In the genomic region with DNA sequence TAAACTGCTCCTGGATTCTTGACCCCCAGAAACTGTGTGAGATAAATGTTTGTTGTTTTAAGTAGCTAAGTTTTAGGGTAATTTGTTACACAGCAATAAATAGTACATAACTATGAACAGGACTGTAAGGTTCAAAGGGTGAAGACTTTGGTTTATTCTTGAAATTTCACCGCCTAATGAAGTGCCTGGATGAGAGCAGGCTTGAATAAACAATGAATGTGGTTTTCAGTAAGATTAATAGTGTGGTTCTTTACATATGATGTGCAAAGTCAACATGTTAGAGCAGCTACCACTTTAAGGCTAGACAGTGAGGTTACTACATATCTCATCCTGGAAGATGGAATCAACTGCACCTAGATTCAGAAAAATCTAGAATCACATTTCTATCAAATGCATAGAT, we compare ENCODE assay signal across 23 cellular contexts.
A peak's percentile ranks its signal among the peaks of the same experiment; 100 is the strongest.
DNase-seq lines count a peak whose midpoint lies in the region; ATAC-seq and TF ChIP-seq lines count a peak whose summit lies in the region.
"Had no signal": no experiment of that assay in that cellular context is flagged by ENCODE, and none has a peak within 500 bp of the region (broad histone marks: within the 10 kb centered on the region; RNA-seq: fewer than 3 reads in every experiment).

No MANE protein-coding gene starts in this region.

- in situ Hi-C loops in ACHN (cut with HindIII; ENCODE audit: low pct_ligation_motif_present, low pct_unique_long_range_greater_than_20kb, low sequenced_read_pairs) = no loop called here

- H3K9me3 ChIP-seq in RWPE2 (ENCODE audit: severe bottlenecking) = no peaks in the 10 kb centered on the region
- H3K9me3 ChIP-seq: gastrocnemius medialis, lower lobe of right lung, spleen, tibial artery had no signal

- peak overlapping the region; percentile 66 for H3K4me3 Mint-ChIP-seq in HFFc6
- H3K4me3 Mint-ChIP-seq in glutamatergic neuron (ENCODE audit: unreplicated experiment) = peak overlapping the region; percentile 39
- H3K4me3 Mint-ChIP-seq: activated CD8-positive, alpha-beta memory T cell treated with anti-CD3 and anti-CD28 coated beads, Interleukin-2, amount 10 ng/mL, durations not matched to agents 7 days and 5 days; stimulated activated naive CD8-positive, alpha-beta T cell treated with anti-CD3 and anti-CD28 coated beads, Interleukin-15, Interleukin-2, amounts not matched to agents 100 ng/mL and 50 ng/mL, for 24 hours; T-helper 1 cell treated with Interleukin-12 subunit alpha and Interleukin-12 subunit beta and Interleukin-4 antibody, amounts not matched to agents 30 μg/mL and 1 μg/mL, for 36 hours had no signal

- H3K27ac Mint-ChIP-seq in HFFc6 = peak overlapping the region; percentile 88
- H3K27ac Mint-ChIP-seq in glutamatergic neuron (ENCODE audit: unreplicated experiment) = no peak overlapping the region
- H3K27ac Mint-ChIP-seq: activated CD8-positive, alpha-beta memory T cell treated with anti-CD3 and anti-CD28 coated beads, Interleukin-2, amount 10 ng/mL, durations not matched to agents 7 days and 5 days; stimulated activated naive CD8-positive, alpha-beta T cell treated with anti-CD3 and anti-CD28 coated beads, Interleukin-15, Interleukin-2, amounts not matched to agents 100 ng/mL and 50 ng/mL, for 24 hours; T-helper 1 cell treated with Interleukin-12 subunit alpha and Interleukin-12 subunit beta and Interleukin-4 antibody, amounts not matched to agents 30 μg/mL and 1 μg/mL, for 36 hours had no signal

- peaks cover 47% of the 10 kb centered on the region for H3K4me1 Mint-ChIP-seq in HFFc6 (ENCODE audit: low read depth)
- H3K4me1 Mint-ChIP-seq in glutamatergic neuron (ENCODE audit: low read depth, unreplicated experiment) = peaks cover 18% of the 10 kb centered on the region

- no peak overlapping the region for H3K4me3 ChIP-seq in ACC112 (ENCODE audit: low read depth, low read length)
- H3K4me3 ChIP-seq in RWPE2 (ENCODE audit: severe bottlenecking) = no peak overlapping the region
- H3K4me3 ChIP-seq: gastrocnemius medialis, lower lobe of right lung, spleen, tibial artery had no signal

- H3K27me3 Mint-ChIP-seq in HFFc6 (ENCODE audit: insufficient read depth) (no peaks in the 10 kb centered on the region), glutamatergic neuron (ENCODE audit: unreplicated experiment) (peaks cover 7% of the 10 kb centered on the region)
- H3K27me3 Mint-ChIP-seq: activated CD8-positive, alpha-beta memory T cell treated with anti-CD3 and anti-CD28 coated beads, Interleukin-2, amount 10 ng/mL, durations not matched to agents 7 days and 5 days; stimulated activated naive CD8-positive, alpha-beta T cell treated with anti-CD3 and anti-CD28 coated beads, Interleukin-15, Interleukin-2, amounts not matched to agents 100 ng/mL and 50 ng/mL, for 24 hours had no signal

- H3K36me3 Mint-ChIP-seq in HFFc6 (ENCODE audit: low read depth) (no peaks in the 10 kb centered on the region), glutamatergic neuron (ENCODE audit: unreplicated experiment) (no peaks in the 10 kb centered on the region)
- H3K36me3 Mint-ChIP-seq: activated CD8-positive, alpha-beta memory T cell treated with anti-CD3 and anti-CD28 coated beads, Interleukin-2, amount 10 ng/mL, durations not matched to agents 7 days and 5 days had no signal

- H3K27me3 ChIP-seq in ACC112 (ENCODE audit: insufficient read depth, low read length) (no peaks in the 10 kb centered on the region), RWPE2 (ENCODE audit: insufficient read depth, poor library complexity, severe bottlenecking) (no peaks in the 10 kb centered on the region)
- H3K27me3 ChIP-seq: gastrocnemius medialis, spleen, tibial artery had no signal

- H3K27ac ChIP-seq in ACC112 (ENCODE audit: low read depth, low read length) (peak overlapping the region; percentile 66), RWPE2 (ENCODE audit: poor library complexity, severe bottlenecking) (peak overlapping the region; percentile 58)
- H3K27ac ChIP-seq: gastrocnemius medialis, lower lobe of right lung, spleen, tibial artery had no signal

- H3K4me1 ChIP-seq in ACC112 (ENCODE audit: control insufficient read depth, insufficient read depth, low read length, unreplicated experiment) = peaks cover 26% of the 10 kb centered on the region
- H3K4me1 ChIP-seq in RWPE2 (ENCODE audit: insufficient read depth, poor library complexity, severe bottlenecking) = peaks cover 19% of the 10 kb centered on the region
- H3K4me1 ChIP-seq: gastrocnemius medialis, spleen had no signal

- H3K36me3 ChIP-seq in ACC112 (ENCODE audit: insufficient read depth, low read length) = no peaks in the 10 kb centered on the region
- H3K36me3 ChIP-seq in RWPE2 (ENCODE audit: low read depth) = no peaks in the 10 kb centered on the region
- H3K36me3 ChIP-seq: gastrocnemius medialis, lower lobe of right lung, spleen, tibial artery had no signal

- no peak for TF ChIP-seq CTCF in HFFc6 (IDR thresholded peaks at IDR 0.05)
- no peak for TF ChIP-seq CTCF in RWPE2 (IDR thresholded peaks at IDR 0.05; ENCODE audit: poor library complexity, severe bottlenecking)
- TF ChIP-seq CTCF in glutamatergic neuron (IDR thresholded peaks at IDR 0.05; ENCODE audit: partially characterized antibody, unreplicated experiment) = no peak

- no peaks in the 10 kb centered on the region for H3K9me3 Mint-ChIP-seq in HFFc6
- peaks cover 4% of the 10 kb centered on the region for H3K9me3 Mint-ChIP-seq in glutamatergic neuron (ENCODE audit: unreplicated experiment)
- H3K9me3 Mint-ChIP-seq: stimulated activated naive CD8-positive, alpha-beta T cell treated with anti-CD3 and anti-CD28 coated beads, Interleukin-15, Interleukin-2, amounts not matched to agents 100 ng/mL and 50 ng/mL, for 24 hours had no signal

- H3K79me2 ChIP-seq in ACC112 (ENCODE audit: control insufficient read depth, insufficient read depth, low read length, unreplicated experiment) = no peaks in the 10 kb centered on the region

- ATAC-seq in RWPE2 (ENCODE audit: low read depth) = no peak
- no peak for ATAC-seq in HG02798 (IDR thresholded peaks at IDR 0.05; ENCODE audit: poor library complexity, unreplicated experiment)
- ATAC-seq in HG02571 (IDR thresholded peaks at IDR 0.05; ENCODE audit: unreplicated experiment) = no peak
- ATAC-seq: activated CD8-positive, alpha-beta memory T cell treated with anti-CD3 and anti-CD28 coated beads, Interleukin-2, amount 10 ng/mL, durations not matched to agents 7 days and 5 days; gastrocnemius medialis; lower lobe of right lung had no signal

- TF ChIP-seq POLR2A in erythroblast (IDR thresholded peaks at IDR 0.05; ENCODE audit: low read length) = no peak

- H2AFZ ChIP-seq in ACC112 (ENCODE audit: low read length, unreplicated experiment) = no peak overlapping the region

- DNase-seq in HFFc6 (peak; percentile 40), RWPE2 (ENCODE audit: low spot score) (no peak), glutamatergic neuron (no peak), ACHN (no peak), erythroblast (lab: John Stamatoyannopoulos, UW) (no peak)
- DNase-seq: activated CD4-positive, alpha-beta T cell treated with anti-CD3 and anti-CD28 coated beads for 4 hours; activated CD8-positive, alpha-beta memory T cell treated with anti-CD3 and anti-CD28 coated beads, Interleukin-2, amount 10 ng/mL, durations not matched to agents 7 days and 5 days; activated naive CD4-positive, alpha-beta T cell treated with anti-CD3 and anti-CD28 coated beads, Interleukin-2, amount 50 U/mL, for 16 hours; anterior cingulate cortex; gastrocnemius medialis; islet precursor cell; Karpas-422; lower lobe of right lung; NCI-H187 treated with DMSO at 0.1 percent for 48 hours; nucleus accumbens; spleen; stimulated activated CD4-positive, alpha-beta T cell treated with anti-CD3 and anti-CD28 coated beads, Interleukin-4, amount 100 ng/mL, for 4 hours; tibial artery had no signal
